36 cellular contexts compared by ENCODE assay signal in genomic region chr15:47294765-47295259, GRCh38.
A peak's percentile ranks its signal among the peaks of the same experiment; 100 is the strongest.
DNase-seq lines count a peak whose midpoint lies in the region; ATAC-seq, FAIRE-seq and TF ChIP-seq lines count a peak whose summit lies in the region.
"Had no signal": no experiment of that assay in that cellular context is flagged by ENCODE, and none has a peak within 500 bp of the region (broad histone marks: within the 10 kb centered on the region; RNA-seq: fewer than 3 reads in every experiment).

No MANE protein-coding gene starts in this region.

- peaks cover 18% of the 10 kb centered on the region for H3K4me1 Mint-ChIP-seq in GM23338
- H3K4me1 Mint-ChIP-seq in astrocyte (ENCODE audit: low read depth, unreplicated experiment) = peaks cover 21% of the 10 kb centered on the region
- H3K4me1 Mint-ChIP-seq: activated CD4-positive, alpha-beta T cell treated with anti-CD3 and anti-CD28 coated beads for 36 hours; activated naive CD4-positive, alpha-beta T cell treated with anti-CD3 and anti-CD28 coated beads, Interleukin-2, amount 50 U/mL, for 24 hours had no signal

- 0 out of 2 replicates have a peak, but pooled peaks cover 3% of the 10 kb centered on the region for H3K9me2 ChIP-seq in GM23338 (ENCODE audit: insufficient read depth)

- no peaks in the 10 kb centered on the region for H3F3A ChIP-seq in GM23338 (replicated peaks; ENCODE audit: low read depth)

- no peaks in the 10 kb centered on the region for H3K27me3 ChIP-seq in GM23338 (ENCODE audit: insufficient read depth)
- no peaks in the 10 kb centered on the region for H3K27me3 ChIP-seq in astrocyte (ENCODE audit: insufficient read depth, low read length)
- H3K27me3 ChIP-seq: foreskin keratinocyte, right atrium auricular region, SJSA1, testis had no signal

- no peaks in the 10 kb centered on the region for H3K9me3 Mint-ChIP-seq in GM23338
- no peaks in the 10 kb centered on the region for H3K9me3 Mint-ChIP-seq in astrocyte (ENCODE audit: unreplicated experiment)
- H3K9me3 Mint-ChIP-seq: H9; neural crest cell; stimulated activated naive CD8-positive, alpha-beta T cell treated with anti-CD3 and anti-CD28 coated beads, Interleukin-15, Interleukin-2, amounts not matched to agents 100 ng/mL and 50 ng/mL, for 24 hours had no signal

- ATAC-seq in GM23338 (peak; percentile 27; the same call in 1 of the 3 replicates), GM18870 (IDR thresholded peaks at IDR 0.05; ENCODE audit: unreplicated experiment) (no peak)
- ATAC-seq: activated CD4-positive, alpha-beta T cell treated with anti-CD3 and anti-CD28 coated beads for 36 hours; foreskin keratinocyte; HepG2 had no signal

- H3K79me2 ChIP-seq in GM23338 (replicated peaks; ENCODE audit: insufficient read depth) (no peaks in the 10 kb centered on the region), astrocyte (ENCODE audit: insufficient read depth, low read length) (no peaks in the 10 kb centered on the region)
- H3K79me2 ChIP-seq: parathyroid adenoma had no signal

- peaks cover 3% of the 10 kb centered on the region; the same call in 1 of the 2 replicates for H3K4me1 ChIP-seq in GM23338 (ENCODE audit: insufficient read depth)
- peaks cover 4% of the 10 kb centered on the region for H3K4me1 ChIP-seq in astrocyte (ENCODE audit: insufficient read depth, low read length)
- H3K4me1 ChIP-seq: parathyroid adenoma, right atrium auricular region, SJSA1, testis had no signal

- H4K20me1 ChIP-seq in GM23338 (replicated peaks; ENCODE audit: insufficient read depth) (no peaks in the 10 kb centered on the region), astrocyte (ENCODE audit: insufficient read depth, low read length) (no peaks in the 10 kb centered on the region)

- H3K9ac ChIP-seq in astrocyte (ENCODE audit: low read length) = no peak overlapping the region
- H3K9ac ChIP-seq: parathyroid adenoma had no signal

- H2AFZ ChIP-seq in GM23338 (no peak overlapping the region), astrocyte (ENCODE audit: low read depth, low read length) (no peak overlapping the region)
- H2AFZ ChIP-seq: parathyroid adenoma had no signal

- H3K36me3 ChIP-seq in GM23338 (ENCODE audit: insufficient read depth) (no peaks in the 10 kb centered on the region), astrocyte (ENCODE audit: insufficient read depth, low read length) (no peaks in the 10 kb centered on the region)
- H3K36me3 ChIP-seq: right atrium auricular region, SJSA1 had no signal

- H3K27me3 Mint-ChIP-seq in GM23338 (ENCODE audit: insufficient read depth, low read depth, poor library complexity) (no peaks in the 10 kb centered on the region), astrocyte (ENCODE audit: low read depth, unreplicated experiment) (no peaks in the 10 kb centered on the region)
- H3K27me3 Mint-ChIP-seq: activated CD4-positive, alpha-beta T cell treated with anti-CD3 and anti-CD28 coated beads for 36 hours; activated naive CD4-positive, alpha-beta T cell treated with anti-CD3 and anti-CD28 coated beads, Interleukin-2, amount 50 U/mL, for 24 hours; CD4-positive, alpha-beta T cell; stimulated activated naive CD8-positive, alpha-beta T cell treated with anti-CD3 and anti-CD28 coated beads, Interleukin-15, Interleukin-2, amounts not matched to agents 100 ng/mL and 50 ng/mL, for 24 hours had no signal

- no peak overlapping the region for H3K4me3 Mint-ChIP-seq in GM23338
- H3K4me3 Mint-ChIP-seq in astrocyte (ENCODE audit: unreplicated experiment) = no peak overlapping the region
- H3K4me3 Mint-ChIP-seq: activated CD4-positive, alpha-beta T cell treated with anti-CD3 and anti-CD28 coated beads for 36 hours; activated naive CD4-positive, alpha-beta T cell treated with anti-CD3 and anti-CD28 coated beads, Interleukin-2, amount 50 U/mL, for 24 hours; CD4-positive, alpha-beta T cell; H9; neural crest cell; stimulated activated naive CD8-positive, alpha-beta T cell treated with anti-CD3 and anti-CD28 coated beads, Interleukin-15, Interleukin-2, amounts not matched to agents 100 ng/mL and 50 ng/mL, for 24 hours had no signal

- H3K36me3 Mint-ChIP-seq in GM23338 (ENCODE audit: low read depth) = no peaks in the 10 kb centered on the region
- no peaks in the 10 kb centered on the region for H3K36me3 Mint-ChIP-seq in astrocyte (ENCODE audit: low read depth, unreplicated experiment)
- H3K36me3 Mint-ChIP-seq: activated naive CD4-positive, alpha-beta T cell treated with anti-CD3 and anti-CD28 coated beads, Interleukin-2, amount 50 U/mL, for 24 hours had no signal

- DNase-seq in GM23338 (ENCODE audit: low spot score) = no peak
- no peak for DNase-seq in astrocyte (ENCODE audit: low read depth)
- peak; percentile 2 to 37 for DNase-seq in foreskin fibroblast
- DNase-seq in renal cortical epithelial cell (ENCODE audit: low read depth) = peak; percentile 24
- DNase-seq in NCI-H774 (lab: John Stamatoyannopoulos, UW) = no peak
- no peak for DNase-seq in OCI-M2 (lab: John Stamatoyannopoulos, UW; ENCODE audit: unreplicated experiment)
- no peak for DNase-seq in AML-193 (lab: John Stamatoyannopoulos, UW)
- DNase-seq: activated CD4-positive, alpha-beta T cell treated with anti-CD3 and anti-CD28 coated beads for 36 hours; activated CD8-positive, alpha-beta memory T cell treated with anti-CD3 and anti-CD28 coated beads for 24 hours; activated T-cell treated with anti-CD3 and anti-CD28 coated beads for 4 hours; CD4-positive, alpha-beta T cell; DMS79 treated with DMSO at 0.1 percent for 48 hours; effector memory CD4-positive, alpha-beta T cell; foreskin keratinocyte; H9; Karpas-422; left cardiac atrium; mesenchymal stem cell; NCI-H1436 treated with DMSO at 0.1 percent for 48 hours; NCI-H2107; NCI-H446; stimulated activated CD8-positive, alpha-beta memory T cell treated with anti-CD3 and anti-CD28 coated beads, Interleukin-4, amount 100 ng/mL, for 48 hours; T1000; testis had no signal

- H3K27ac ChIP-seq in GM23338 (ENCODE audit: low read depth) (no peak overlapping the region), astrocyte (ENCODE audit: low read depth, low read length) (no peak overlapping the region)
- H3K27ac ChIP-seq: coronary artery, epithelial cell of prostate, foreskin keratinocyte, parathyroid adenoma, right atrium auricular region, SJSA1, testis, VCaP had no signal

- no peak overlapping the region for H3K27ac Mint-ChIP-seq in GM23338
- H3K27ac Mint-ChIP-seq in astrocyte (ENCODE audit: unreplicated experiment) = peak overlapping the region; percentile 48
- H3K27ac Mint-ChIP-seq: activated CD4-positive, alpha-beta T cell treated with anti-CD3 and anti-CD28 coated beads for 36 hours; activated naive CD4-positive, alpha-beta T cell treated with anti-CD3 and anti-CD28 coated beads, Interleukin-2, amount 50 U/mL, for 24 hours; CD4-positive, alpha-beta T cell; H9; stimulated activated naive CD8-positive, alpha-beta T cell treated with anti-CD3 and anti-CD28 coated beads, Interleukin-15, Interleukin-2, amounts not matched to agents 100 ng/mL and 50 ng/mL, for 24 hours had no signal

- no peaks in the 10 kb centered on the region for H3K9me3 ChIP-seq in astrocyte (ENCODE audit: insufficient read depth, low read depth, low read length)
- H3K9me3 ChIP-seq: right atrium auricular region, SJSA1, testis had no signal

- FAIRE-seq in astrocyte (lab: Jason Lieb, UNC) = no peak
- FAIRE-seq: A204.1, HepG2 had no signal

- H3K4me3 ChIP-seq in GM23338 (no peak overlapping the region), astrocyte (ENCODE audit: insufficient read depth, low read depth, low read length) (no peak overlapping the region), foreskin fibroblast (ENCODE audit: low read depth in 1 of 2, low read length in 2 of 2) (no peak overlapping the region)
- H3K4me3 ChIP-seq: coronary artery, right atrium auricular region, SJSA1, testis had no signal

- no peak for TF ChIP-seq CTCF in GM23338 (conservative IDR thresholded peaks at IDR 0.05; ENCODE audit: low read depth in 2 of 2)
- no peak for TF ChIP-seq CTCF in astrocyte (IDR thresholded peaks at IDR 0.05; ENCODE audit: insufficient read depth, low read depth, low read length)
- no peak for TF ChIP-seq CTCF in foreskin fibroblast (IDR thresholded peaks at IDR 0.05; ENCODE audit: low read depth, low read length)

- H3K4me2 ChIP-seq in GM23338 = no peak overlapping the region
- no peak overlapping the region for H3K4me2 ChIP-seq in astrocyte (ENCODE audit: low read length)

TF ChIP-seq in GM23338, 12 proteins besides CTCF, POLR2A, EP300 and RAD21 (continues in another document):
- TF ChIP-seq EZH2 (IDR thresholded peaks at IDR 0.05; ENCODE audit: low read depth, unreplicated experiment) = no peak

Comparison
In these comparisons a context has a peak if more than half of its experiments do, and no peak if none do; other contexts are left out.
1. DNase-seq: peak in foreskin fibroblast (2 of 2) and renal cortical epithelial cell (single experiment); none in GM23338 (single experiment), astrocyte (single experiment), NCI-H774 (single experiment), OCI-M2 (single experiment) and AML-193 (0 of 2).